ENCODE assay signal across 14 cellular contexts in the genomic region with DNA sequence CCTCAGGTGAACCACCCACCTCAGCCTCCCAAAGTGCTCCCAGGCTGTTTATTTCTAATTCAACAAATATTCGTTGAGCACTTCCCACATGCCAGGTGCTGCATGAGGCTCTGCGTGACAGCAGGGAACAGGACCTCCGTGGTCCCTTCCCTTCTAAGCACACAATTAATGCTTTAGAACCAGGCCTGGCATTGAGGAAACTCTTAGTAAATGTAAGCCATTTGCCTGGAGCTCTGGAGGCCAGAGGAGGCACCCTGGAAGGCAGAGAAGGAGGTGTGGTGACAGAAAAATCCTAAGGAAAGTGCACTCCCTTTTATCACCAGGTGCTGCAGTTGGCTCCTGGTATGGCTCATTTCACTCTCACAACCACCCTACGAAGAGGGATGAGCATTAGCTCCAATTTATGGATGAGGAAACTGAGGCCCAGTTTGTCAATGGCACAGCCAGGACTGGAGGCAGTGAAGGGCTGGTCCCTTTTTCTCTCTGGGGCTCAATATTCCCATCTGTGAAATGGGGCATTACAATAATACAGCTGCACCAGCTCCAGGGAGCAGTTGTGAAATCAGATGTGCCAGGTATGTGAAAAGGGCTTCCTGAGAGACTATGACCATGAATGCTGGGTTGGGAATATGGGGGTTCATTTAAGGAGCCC. TPM values are rescaled to one million over a fixed set of nuclear protein-coding genes. Genes with fewer than 3 reads are reported as not detected.
DNase-seq lines count a peak whose midpoint lies in the region; ATAC-seq and TF ChIP-seq lines count a peak whose summit lies in the region.
"Had no signal": no experiment of that assay in that cellular context is flagged by ENCODE, and none has a peak within 500 bp of the region (broad histone marks: within the 10 kb centered on the region; RNA-seq: fewer than 3 reads in every experiment).

No MANE protein-coding gene starts in this region.

- in situ Hi-C loops in Caki2 (cut with HindIII; ENCODE audit: low pct_unique_long_range_greater_than_20kb, low sequenced_read_pairs), result no loop called here

- no peak for ATAC-seq in activated CD8-positive, alpha-beta T cell treated with anti-CD3 and anti-CD28 coated beads, Interleukin-2, amount 10 ng/mL, durations not matched to agents 7 days and 5 days
- no peak for ATAC-seq in GM21825 (IDR thresholded peaks at IDR 0.05; ENCODE audit: unreplicated experiment)
- ATAC-seq: stimulated activated memory B cell treated with anti-CD40 and anti-IgM and Interleukin-4, amounts not matched to agents 10 μg/mL and 1 μg/mL and 100 μg/mL, for 72 hours had no signal

- WGBS in HUES64, result 54% methylated on average over 4 of the region's 4 CpGs
- 62 to 72% methylated on average over 4 of the region's 4 CpGs for WGBS in esophagus, 2 donors
- WGBS in prostate gland, result 58% methylated on average over 4 of the region's 4 CpGs

- TF ChIP-seq CTCF in prostate gland (IDR thresholded peaks at IDR 0.05), result no peak

- H3K4me3 ChIP-seq in HUES64 (ENCODE audit: low read length), result no peak overlapping the region
- no peak overlapping the region for H3K4me3 ChIP-seq in esophagus (ENCODE audit: low read depth in 1 of 2, low read length in 2 of 2)
- no peak overlapping the region for H3K4me3 ChIP-seq in prostate gland

- no peaks in the 10 kb centered on the region for H3K4me1 Mint-ChIP-seq in activated CD8-positive, alpha-beta T cell treated with anti-CD3 and anti-CD28 coated beads, Interleukin-2, amount 10 ng/mL, durations not matched to agents 7 days and 5 days (ENCODE audit: low read depth)

- no peaks in the 10 kb centered on the region for H3K9me3 Mint-ChIP-seq in activated CD8-positive, alpha-beta T cell treated with anti-CD3 and anti-CD28 coated beads, Interleukin-2, amount 10 ng/mL, durations not matched to agents 7 days and 5 days (ENCODE audit: insufficient read depth)
- H3K9me3 Mint-ChIP-seq: activated naive CD4-positive, alpha-beta T cell treated with anti-CD3 and anti-CD28 coated beads for 36 hours; dendritic cell treated with granulocyte-macrophage colony-stimulating factor and Interleukin-4, amounts not matched to agents 40 ng/mL and 50 ng/mL, for 4 days; stimulated activated memory B cell treated with anti-CD40 and anti-IgM and Interleukin-4, amounts not matched to agents 10 μg/mL and 1 μg/mL and 100 μg/mL, for 72 hours had no signal

- DNase-seq in Caki2 (ENCODE audit: low read depth), result peak; percentile 44
- DNase-seq in prostate gland (ENCODE audit: low spot score), result no peak
- no peak for DNase-seq in NK-92 (lab: John Stamatoyannopoulos, UW; ENCODE audit: unreplicated experiment)
- no peak for DNase-seq in activated CD8-positive, alpha-beta T cell treated with anti-CD3 and anti-CD28 coated beads, Interleukin-2, amount 10 ng/mL, durations not matched to agents 7 days and 5 days
- DNase-seq in DMS153 (lab: John Stamatoyannopoulos, UW), result no peak
- DNase-seq: activated CD4-positive, alpha-beta T cell treated with anti-CD3 and anti-CD28 coated beads, Interleukin-2, amount 50 U/mL, for 48 hours; activated naive CD4-positive, alpha-beta T cell treated with anti-CD3 and anti-CD28 coated beads for 36 hours; NCI-H2107 had no signal

- intact Hi-C loops in prostate gland (cut with DNase I), result no loop called here

- POLR2A ChIA-PET in activated CD8-positive, alpha-beta T cell treated with anti-CD3 and anti-CD28 coated beads, Interleukin-2, amount 10 ng/mL, durations not matched to agents 7 days and 5 days (lab: Charles Lee), result no interaction called here

- H3K36me3 Mint-ChIP-seq in activated CD8-positive, alpha-beta T cell treated with anti-CD3 and anti-CD28 coated beads, Interleukin-2, amount 10 ng/mL, durations not matched to agents 7 days and 5 days (ENCODE audit: low read depth), result no peaks in the 10 kb centered on the region
- H3K36me3 Mint-ChIP-seq: stimulated activated memory B cell treated with anti-CD40 and anti-IgM and Interleukin-4, amounts not matched to agents 10 μg/mL and 1 μg/mL and 100 μg/mL, for 72 hours had no signal

- H3K9me3 ChIP-seq in HUES64 (ENCODE audit: insufficient read depth, low read depth, low read length) (no peaks in the 10 kb centered on the region), esophagus (ENCODE audit: control insufficient read depth in 2 of 2, insufficient read depth in 1 of 2, low read depth in 1 of 2, low read length in 1 of 2) (no peaks in the 10 kb centered on the region), prostate gland (no peaks in the 10 kb centered on the region)

- peaks cover 4% of the 10 kb centered on the region for H3K27me3 Mint-ChIP-seq in activated CD8-positive, alpha-beta T cell treated with anti-CD3 and anti-CD28 coated beads, Interleukin-2, amount 10 ng/mL, durations not matched to agents 7 days and 5 days (ENCODE audit: low read depth)
- H3K27me3 Mint-ChIP-seq: dendritic cell treated with granulocyte-macrophage colony-stimulating factor and Interleukin-4, amounts not matched to agents 40 ng/mL and 50 ng/mL, for 4 days had no signal

- H3K27me3 ChIP-seq in HUES64 (ENCODE audit: insufficient read depth, low read length), result no peaks in the 10 kb centered on the region
- H3K27me3 ChIP-seq in esophagus (ENCODE audit: control insufficient read depth in 1 of 2, insufficient read depth in 2 of 2, low read length in 2 of 2), result no peaks in the 10 kb centered on the region
- H3K27me3 ChIP-seq in prostate gland (replicated peaks; ENCODE audit: insufficient read depth), result no peaks in the 10 kb centered on the region

- no peak overlapping the region for H3K27ac Mint-ChIP-seq in activated CD8-positive, alpha-beta T cell treated with anti-CD3 and anti-CD28 coated beads, Interleukin-2, amount 10 ng/mL, durations not matched to agents 7 days and 5 days
- H3K27ac Mint-ChIP-seq: activated naive CD4-positive, alpha-beta T cell treated with anti-CD3 and anti-CD28 coated beads for 36 hours; dendritic cell treated with granulocyte-macrophage colony-stimulating factor and Interleukin-4, amounts not matched to agents 40 ng/mL and 50 ng/mL, for 4 days; stimulated activated memory B cell treated with anti-CD40 and anti-IgM and Interleukin-4, amounts not matched to agents 10 μg/mL and 1 μg/mL and 100 μg/mL, for 72 hours had no signal

- no peaks in the 10 kb centered on the region for H3K36me3 ChIP-seq in HUES64 (ENCODE audit: insufficient read depth, low read length)
- no peaks in the 10 kb centered on the region for H3K36me3 ChIP-seq in esophagus (ENCODE audit: control insufficient read depth in 2 of 2, insufficient read depth in 2 of 2, low read length in 1 of 2)
- no peaks in the 10 kb centered on the region for H3K36me3 ChIP-seq in prostate gland

- H3K4me1 ChIP-seq in HUES64 (ENCODE audit: insufficient read depth, low read length) (peaks cover 14% of the 10 kb centered on the region; the same call in 1 of the 2 replicates), esophagus (ENCODE audit: control insufficient read depth in 2 of 2, insufficient read depth in 2 of 2, low read length in 1 of 2) (peaks cover 3 to 22% of the 10 kb centered on the region in 2 donors), prostate gland (replicated peaks) (no peaks in the 10 kb centered on the region)

- no peak overlapping the region for H3K4me3 Mint-ChIP-seq in activated CD8-positive, alpha-beta T cell treated with anti-CD3 and anti-CD28 coated beads, Interleukin-2, amount 10 ng/mL, durations not matched to agents 7 days and 5 days
- H3K4me3 Mint-ChIP-seq: activated naive CD4-positive, alpha-beta T cell treated with anti-CD3 and anti-CD28 coated beads for 36 hours; dendritic cell treated with granulocyte-macrophage colony-stimulating factor and Interleukin-4, amounts not matched to agents 40 ng/mL and 50 ng/mL, for 4 days; stimulated activated memory B cell treated with anti-CD40 and anti-IgM and Interleukin-4, amounts not matched to agents 10 μg/mL and 1 μg/mL and 100 μg/mL, for 72 hours had no signal

- TF ChIP-seq POLR2A in prostate gland (IDR thresholded peaks at IDR 0.05), result no peak

- CTCF ChIA-PET in activated CD8-positive, alpha-beta T cell treated with anti-CD3 and anti-CD28 coated beads, Interleukin-2, amount 10 ng/mL, durations not matched to agents 7 days and 5 days (lab: Charles Lee), result interaction anchor here (1.6 kb wide), 1 partner anchor 16 kb away, joined by 6 read pairs; no protein-coding TSS in a partner anchor

- H3K9ac ChIP-seq in HUES64 (ENCODE audit: low read depth, low read length), result no peak overlapping the region

- H3K27ac ChIP-seq in HUES64 (ENCODE audit: low read depth, low read length) (peak overlapping the region; percentile 73; the same call in 1 of the 2 replicates), esophagus (ENCODE audit: low read depth in 2 of 2, low read length in 1 of 2) (peak overlapping the region; percentile 63 to 95), prostate gland (peak overlapping the region; percentile 31 to 51)

RNA-seq across cellular contexts. Expression of a gene that starts 8.1 kb away (rescaled TPM):
- total RNA-seq in Caki2 (2014; rRNA removed; shearing (Covaris generic); ENCODE audit: low replicate concordance), result 1,473 and 1,479 TPM in 2 replicates
- 115 TPM for polyA plus RNA-seq in HUES64 (2013, experiment 1 of 2)
- polyA plus RNA-seq in HUES64 (2013, experiment 2 of 2), result 95.7 TPM
- polyA plus RNA-seq in esophagus, result 100 to 1,000 TPM; 158 to 489 TPM
- 100 to 1,000 TPM; 356 to 514 TPM for total RNA-seq in prostate gland
- total RNA-seq in activated CD8-positive, alpha-beta T cell treated with anti-CD3 and anti-CD28 coated beads, Interleukin-2, amount 10 ng/mL, durations not matched to agents 7 days and 5 days, result under 1 TPM; 0.42 to 0.50 TPM

RNA-seq across cellular contexts. Expression of a gene that starts 40.8 kb away (rescaled TPM):
- total RNA-seq in Caki2 (2014; rRNA removed; shearing (Covaris generic); ENCODE audit: low replicate concordance), result not detected in 2 replicates
- not detected for polyA plus RNA-seq in HUES64 (2013, experiment 1 of 2)
- polyA plus RNA-seq in HUES64 (2013, experiment 2 of 2), result not detected
- 1 to 10 TPM; 2.6 to 3.8 TPM for polyA plus RNA-seq in esophagus
- 1 to 10 TPM in 1 of 2 donors, under 1 TPM in 1; 0.41 to 3.6 TPM for total RNA-seq in prostate gland
- total RNA-seq in activated CD8-positive, alpha-beta T cell treated with anti-CD3 and anti-CD28 coated beads, Interleukin-2, amount 10 ng/mL, durations not matched to agents 7 days and 5 days, result not detected
- total RNA-seq: activated naive CD4-positive, alpha-beta T cell treated with anti-CD3 and anti-CD28 coated beads for 36 hours; HT-29 had no signal

Comparison
In these comparisons a context has a peak if more than half of its experiments do, and no peak if none do; other contexts are left out.
1. RNA of a gene that starts 8.1 kb away (total RNA-seq): 1,473 to 1,479 TPM in Caki2 and 356 to 514 TPM in prostate gland; 0.42 to 0.50 TPM in activated CD8-positive, alpha-beta T cell treated with anti-CD3 and anti-CD28 coated beads, Interleukin-2, amount 10 ng/mL, durations not matched to agents 7 days and 5 days; every median in the first group is over 100 times any median in the second.
2. Peak in every context shown above with its lines, with median percentiles within 50 percentile points of each other: H3K27ac ChIP-seq.